Comparison of ENCODE assay signal across 1 cellular context in genomic region chr4:168859888-168860694, GRCh38.
A peak's percentile ranks its signal among the peaks of the same experiment; 100 is the strongest.
TF ChIP-seq lines count a peak whose summit lies in the region.

No MANE protein-coding gene starts in this region.

TF ChIP-seq in GM12878, 131 proteins besides CTCF, POLR2A, EP300 and RAD21 (continued from another document):
- TF ChIP-seq BCL3 (IDR thresholded peaks at IDR 0.05; ENCODE audit: borderline replicate concordance, insufficient read depth, low read depth, low read length, poor library complexity, severe bottlenecking) (peak; percentile 19), ATF7 (IDR thresholded peaks at IDR 0.05; ENCODE audit: low read depth) (peak; percentile 62; the same call in 1 of the 2 replicates), MTA3 (IDR thresholded peaks at IDR 0.05; ENCODE audit: borderline replicate concordance, low read length) (0 out of 2 replicates have a peak, but pooled peaks have one; percentile 49), JUNB (IDR thresholded peaks at IDR 0.05) (peak; percentile 98), NR2F1 (conservative IDR thresholded peaks at IDR 0.05) (peak; percentile 51; the same call in 1 of the 2 replicates), YY1 (IDR thresholded peaks at IDR 0.05; ENCODE audit: low read depth, low read length) (no peak), BCL11A (IDR thresholded peaks at IDR 0.05; ENCODE audit: low read depth, low read length) (peak; percentile 92), PAX5 (IDR thresholded peaks at IDR 0.05; ENCODE audit: borderline replicate concordance, low read depth, low read length) (peak; percentile 87), HCFC1 (IDR thresholded peaks at IDR 0.05; ENCODE audit: low read length) (no peak), MEF2A (IDR thresholded peaks at IDR 0.05; ENCODE audit: insufficient read depth, low read depth, low read length) (peak; percentile 67), IKZF2 (IDR thresholded peaks at IDR 0.05) (peak; percentile 64 to 83), NFIC (IDR thresholded peaks at IDR 0.05; ENCODE audit: low read depth, low read length) (peak; percentile 89), JUND (IDR thresholded peaks at IDR 0.05; ENCODE audit: low read depth, low read length) (peak; percentile 85), IRF4 (IDR thresholded peaks at IDR 0.05; ENCODE audit: low read depth, low read length) (peak; percentile 93), NR2C1 (IDR thresholded peaks at IDR 0.05) (no peak), RUNX3 (IDR thresholded peaks at IDR 0.05; ENCODE audit: low read length) (peak; percentile 53), POLR2AphosphoS2 (IDR thresholded peaks at IDR 0.05; ENCODE audit: low read depth, low read length) (no peak), MTA2 (IDR thresholded peaks at IDR 0.05; ENCODE audit: low read depth) (peak; percentile 82), EED (IDR thresholded peaks at IDR 0.05; ENCODE audit: low read depth) (0 out of 2 replicates have a peak, but pooled peaks have one; percentile 36), ZNF217 (IDR thresholded peaks at IDR 0.05) (peak; percentile 60; the same call in 1 of the 2 replicates), IKZF1 (conservative IDR thresholded peaks at IDR 0.05) (peak; percentile 70), POU2F2 (IDR thresholded peaks at IDR 0.05; ENCODE audit: borderline replicate concordance, low read depth, low read length) (0 out of 3 replicates have a peak, but pooled peaks have one; percentile 28), BHLHE40 (IDR thresholded peaks at IDR 0.05; ENCODE audit: borderline replicate concordance in 1 of 2, low read depth in 2 of 2, low read length in 1 of 2) (0 out of 4 replicates have a peak, but pooled peaks of 1 of the 2 experiments have one; percentile 9), E2F4 (IDR thresholded peaks at IDR 0.05; ENCODE audit: low read depth, low read length) (no peak), ATF2 (IDR thresholded peaks at IDR 0.05; ENCODE audit: low read length) (peak; percentile 89), BMI1 (IDR thresholded peaks at IDR 0.05; ENCODE audit: borderline replicate concordance) (peak; percentile 73), TCF12 (IDR thresholded peaks at IDR 0.05; ENCODE audit: low read depth, low read length) (0 out of 2 replicates have a peak, but pooled peaks have one; percentile 15), BACH1 (IDR thresholded peaks at IDR 0.05; ENCODE audit: borderline replicate concordance) (peak; percentile 47; the same call in 1 of the 2 replicates), DPF2 (IDR thresholded peaks at IDR 0.05) (peak; percentile 93), CBX3 (IDR thresholded peaks at IDR 0.05; ENCODE audit: borderline replicate concordance, low read depth) (no peak), ZNF592 (IDR thresholded peaks at IDR 0.05) (no peak)
